In genomic region chr14:77314043-77314442, GRCh38 we compare ENCODE assay signal across 1 cellular context.
A peak's percentile ranks its signal among the peaks of the same experiment; 100 is the strongest.
TF ChIP-seq lines count a peak whose summit lies in the region.

No MANE protein-coding gene starts in this region.

TF ChIP-seq in H1, 55 proteins besides CTCF, POLR2A, EP300 and RAD21:
- peak; percentile 74 for TF ChIP-seq SP1 (IDR thresholded peaks at IDR 0.05; ENCODE audit: low read depth, low read length)
- TF ChIP-seq HDAC6 (IDR thresholded peaks at IDR 0.05; ENCODE audit: low read depth, low read length) = no peak
- 0 out of 2 replicates have a peak, but pooled peaks have one; percentile 26 for TF ChIP-seq TAF1 (IDR thresholded peaks at IDR 0.05; ENCODE audit: low read depth, low read length)
- TF ChIP-seq TEAD4 (IDR thresholded peaks at IDR 0.05; ENCODE audit: low read depth, low read length) = peak; percentile 99
- TF ChIP-seq SIX5 (IDR thresholded peaks at IDR 0.05; ENCODE audit: low read depth, low read length) = no peak
- TF ChIP-seq ASH2L (IDR thresholded peaks at IDR 0.05; ENCODE audit: low read length) = peak; percentile 30
- TF ChIP-seq CHD1 (IDR thresholded peaks at IDR 0.05; ENCODE audit: low read depth, low read length) = no peak
- TF ChIP-seq GABPA (IDR thresholded peaks at IDR 0.05; ENCODE audit: borderline replicate concordance, insufficient read depth, low read length) = no peak
- TF ChIP-seq POLR2AphosphoS5 (IDR thresholded peaks at IDR 0.05; ENCODE audit: low read depth, low read length) = no peak
